ENCODE assay signal across 13 cellular contexts in the genomic region with DNA sequence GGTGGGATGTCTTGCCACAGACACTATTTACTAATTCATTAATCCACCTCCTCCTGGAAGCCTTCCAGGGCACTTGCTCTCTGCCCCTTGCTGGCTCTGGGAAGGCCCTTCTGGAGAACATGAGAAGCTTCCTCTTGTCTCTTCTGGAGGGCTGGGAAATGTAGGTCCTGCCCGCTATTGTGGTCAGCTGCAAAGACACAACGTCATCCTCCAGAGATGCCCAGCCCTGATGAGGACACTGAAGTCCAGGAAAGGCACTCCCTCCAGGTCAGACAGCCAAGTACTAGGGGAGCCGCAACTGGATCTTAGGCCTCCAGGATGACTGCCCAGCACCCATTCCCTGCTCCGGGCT. TPM values are rescaled to one million over a fixed set of nuclear protein-coding genes. Genes with fewer than 3 reads are reported as not detected.
DNase-seq lines count a peak whose midpoint lies in the region; ATAC-seq, FAIRE-seq and TF ChIP-seq lines count a peak whose summit lies in the region.
"Had no signal": no experiment of that assay in that cellular context is flagged by ENCODE, and none has a peak within 500 bp of the region (broad histone marks: within the 10 kb centered on the region; RNA-seq: fewer than 3 reads in every experiment).

No MANE protein-coding gene starts in this region.

- H3K36me3 ChIP-seq in PC-9 (ENCODE audit: low read depth) (no peaks in the 10 kb centered on the region), trophoblast cell (ENCODE audit: control insufficient read depth in 1 of 2, insufficient read depth in 2 of 2, low read length in 2 of 2) (no peaks in the 10 kb centered on the region), testis (ENCODE audit: low read depth, missing control alignments) (no peaks in the 10 kb centered on the region)

- no peak overlapping the region for H2BK12ac ChIP-seq in trophoblast cell (ENCODE audit: low read length)

- POLR2A ChIA-PET in PC-9 (lab: Charles Lee; ENCODE audit: unreplicated experiment): no interaction called here

- H4K20me1 ChIP-seq in PC-9 (ENCODE audit: insufficient read depth): no peaks in the 10 kb centered on the region

- CTCF ChIA-PET in PC-9 (lab: Charles Lee): interaction anchor here (1.5 kb wide), 1 partner anchor 20 kb away, joined by 5 read pairs; no protein-coding TSS in a partner anchor

- H3F3A ChIP-seq in PC-9 (ENCODE audit: insufficient read depth, low read depth): peaks cover 27% of the 10 kb centered on the region

- TF ChIP-seq CTCF in C4-2B (conservative IDR thresholded peaks at IDR 0.05) (no peak), PC-9 (conservative IDR thresholded peaks at IDR 0.05) (no peak), testis (IDR thresholded peaks at IDR 0.05) (no peak)

- no peak for TF ChIP-seq POLR2A in GM12891 (IDR thresholded peaks at IDR 0.05; ENCODE audit: low read depth, low read length)
- TF ChIP-seq POLR2A in testis (IDR thresholded peaks at IDR 0.05): no peak

- H3K14ac ChIP-seq in trophoblast cell (ENCODE audit: low read length): no peak overlapping the region

- no peak overlapping the region for H3K18ac ChIP-seq in trophoblast cell (ENCODE audit: low read length)

- peaks cover 3% of the 10 kb centered on the region for H3K79me1 ChIP-seq in trophoblast cell (ENCODE audit: low read length)

- H3K4me3 ChIP-seq in PC-9: no peak overlapping the region
- no peak overlapping the region for H3K4me3 ChIP-seq in trophoblast cell (ENCODE audit: low read depth, low read length)
- no peak overlapping the region for H3K4me3 ChIP-seq in testis

- no CpG with 5 or more reads among the region's 4 CpGs for WGBS in trophoblast cell (ENCODE audit: extremely low coverage, insufficient coverage, insufficient read length)
- WGBS in testis, 2 donors: 82% methylated on average over 4 of the region's 4 CpGs; no CpG with 5 or more reads in 1 of the 2 donors

- H4K8ac ChIP-seq in trophoblast cell (ENCODE audit: low read depth, low read length): no peak overlapping the region

- no peak overlapping the region for H3K9ac ChIP-seq in trophoblast cell (ENCODE audit: low read length)

- FAIRE-seq in GM12891 (lab: Jason Lieb, UNC) (no peak), RCC 7860 (lab: Jason Lieb, UNC) (no peak)

- intact Hi-C loops in PC-9 (cut with micrococcal nuclease; ENCODE audit: unreplicated experiment): loop anchor here (1.0 to 2.0 kb wide), 4 partner anchors 12 to 88 kb away; a partner anchor contains a TSS
- intact Hi-C loops in testis (cut with DNase I; ENCODE audit: low total_unique reads): loop anchor here (5.0 kb wide), 1 partner anchor 81 kb away; no protein-coding TSS in a partner anchor

- H3K4me2 ChIP-seq in PC-9: peak overlapping the region; percentile 32
- H3K4me2 ChIP-seq in trophoblast cell (ENCODE audit: low read length): no peak overlapping the region

- H3K9me3 ChIP-seq in PC-9 (ENCODE audit: insufficient read depth, low read depth) (no peaks in the 10 kb centered on the region), trophoblast cell (ENCODE audit: insufficient read depth, low read depth, low read length) (peaks cover 2% of the 10 kb centered on the region), testis (no peaks in the 10 kb centered on the region)

- DNase-seq in PC-9: peak; percentile 53 to 57
- DNase-seq in trophoblast cell: no peak
- DNase-seq in GM12891 (ENCODE audit: insufficient read length, low spot score): no peak
- no peak for DNase-seq in RCC 7860 (ENCODE audit: low spot score)
- DNase-seq in testis: no peak
- DNase-seq in islet precursor cell: no peak
- DNase-seq: caudate nucleus, NCI-H187 treated with DMSO at 0.1 percent for 48 hours, Right ventricle myocardium superior, T1000 had no signal

- no peak overlapping the region for H3K4ac ChIP-seq in trophoblast cell (ENCODE audit: low read depth, low read length)

- H3K27ac ChIP-seq in C4-2B (peak overlapping the region; percentile 76), PC-9 (peak overlapping the region; percentile 44), trophoblast cell (ENCODE audit: low read depth, low read length) (no peak overlapping the region), testis (no peak overlapping the region)

- no peak overlapping the region for H4K12ac ChIP-seq in trophoblast cell (ENCODE audit: low read depth, low read length)

- H2AFZ ChIP-seq in PC-9 (no peak overlapping the region), trophoblast cell (ENCODE audit: insufficient read depth, low read length, poor library complexity) (no peak overlapping the region)

- no peak overlapping the region for H2AK5ac ChIP-seq in trophoblast cell (ENCODE audit: low read length)

- H2BK120ac ChIP-seq in trophoblast cell (ENCODE audit: insufficient read depth, low read length, poor library complexity): no peak overlapping the region

- H3K27me3 ChIP-seq in PC-9 (ENCODE audit: insufficient read depth, low read depth): peaks cover 10% of the 10 kb centered on the region; the same call in 1 of the 2 replicates
- no peaks in the 10 kb centered on the region for H3K27me3 ChIP-seq in trophoblast cell (ENCODE audit: insufficient read depth, low read length)
- no peaks in the 10 kb centered on the region for H3K27me3 ChIP-seq in testis

- no peaks in the 10 kb centered on the region for H3K9me2 ChIP-seq in PC-9 (ENCODE audit: insufficient read depth)

- peaks cover 28% of the 10 kb centered on the region for H3K4me1 ChIP-seq in PC-9 (replicated peaks; ENCODE audit: insufficient read depth)
- peaks cover 11 to 18% of the 10 kb centered on the region in 2 experiments for H3K4me1 ChIP-seq in trophoblast cell (ENCODE audit: control insufficient read depth in 1 of 2, insufficient read depth in 2 of 2, low read length in 2 of 2)
- H3K4me1 ChIP-seq in testis: no peaks in the 10 kb centered on the region

- H3K23ac ChIP-seq in trophoblast cell (ENCODE audit: low read length): no peak overlapping the region

- H4K91ac ChIP-seq in trophoblast cell (ENCODE audit: low read depth, low read length): peak overlapping the region; percentile 7

- peak; percentile 14 for ATAC-seq in esophagus mucosa

- BruUV-seq in PC-9 (replicated peaks; lab: Mats Ljungman, UMichigan): no TSS peak

- no peak overlapping the region for H2BK5ac ChIP-seq in trophoblast cell (ENCODE audit: low read depth, low read length, poor library complexity)

- no peaks in the 10 kb centered on the region for H3K79me2 ChIP-seq in PC-9 (ENCODE audit: low read depth)
- no peaks in the 10 kb centered on the region for H3K79me2 ChIP-seq in trophoblast cell (ENCODE audit: control insufficient read depth, insufficient read depth, low read length, poor library complexity)

TF ChIP-seq in GM12891, 5 proteins besides CTCF, POLR2A, EP300 and RAD21:
- no peak for TF ChIP-seq TAF1 (IDR thresholded peaks at IDR 0.05; ENCODE audit: low read depth, low read length)
- TF ChIP-seq SPI1 (IDR thresholded peaks at IDR 0.05; ENCODE audit: low read depth, low read length): no peak
- no peak for TF ChIP-seq POLR2AphosphoS5 (IDR thresholded peaks at IDR 0.05; ENCODE audit: low read depth, low read length)
- no peak for TF ChIP-seq POU2F2 (IDR thresholded peaks at IDR 0.05; ENCODE audit: low read depth, low read length)
- TF ChIP-seq PAX5 (IDR thresholded peaks at IDR 0.05; ENCODE audit: insufficient read depth, low read length, severe bottlenecking): no peak

RNA-seq across cellular contexts. Expression of a gene that starts 9.6 kb away (rescaled TPM):
- total RNA-seq in PC-9 (2021): 0.23 TPM in 1 of 2 replicates, not detected in the other
- total RNA-seq in esophagus mucosa: 1.2 TPM
- 0.07 and 0.10 TPM in 2 replicates for polyA plus RNA-seq in trophoblast cell (2013)
- 0.18 TPM for polyA plus RNA-seq in GM12891 (2012; ENCODE audit: low read depth, missing spikeins)
- total RNA-seq in testis: under 1 TPM; 0.74 to 0.87 TPM
- polyA plus RNA-seq in testis (ENCODE audit: insufficient read depth, low read depth, low replicate concordance): 0.91 TPM
- total RNA-seq: activated naive CD4-positive, alpha-beta T cell treated with anti-CD3 and anti-CD28 coated beads for 36 hours had no signal

RNA-seq across cellular contexts. Expression of a gene that starts 24.9 kb away (rescaled TPM):
- total RNA-seq in PC-9 (2021) (97.0 and 108 TPM in 2 replicates), esophagus mucosa (3.4 TPM), testis (10 to 100 TPM; 35.3 to 37.5 TPM)
- polyA plus RNA-seq in trophoblast cell (2013): 19.1 and 19.5 TPM in 2 replicates
- polyA plus RNA-seq in GM12891 (2012; ENCODE audit: low read depth, missing spikeins): 2.2 TPM
- 29.7 TPM for polyA plus RNA-seq in testis (ENCODE audit: insufficient read depth, low read depth, low replicate concordance)

Comparison
In these comparisons a context has a peak if more than half of its experiments do, and no peak if none do; other contexts are left out.
1. H3K27ac ChIP-seq: peak in C4-2B (single experiment) and PC-9 (single experiment); none in trophoblast cell (single experiment) and testis (0 of 2).
2. DNase-seq: peak in PC-9 (2 of 2); none in trophoblast cell (0 of 2), GM12891 (single experiment), RCC 7860 (single experiment), testis (single experiment) and islet precursor cell (single experiment).